In genomic region chr5:36641416-36641815, GRCh38 we compare ENCODE assay signal across 28 cellular contexts. TPM values are rescaled to one million over a fixed set of nuclear protein-coding genes. Genes with fewer than 3 reads are reported as not detected.
"Had no signal": no experiment of that assay in that cellular context is flagged by ENCODE, and none has a peak within 500 bp of the region (broad histone marks: within the 10 kb centered on the region; RNA-seq: fewer than 3 reads in every experiment).

No MANE protein-coding gene starts in this region.

- ATAC-seq: activated CD4-positive, CD25-positive, alpha-beta regulatory T cell treated with anti-CD3 and anti-CD28 coated beads, Interleukin-2, amount 50 U/mL, for 24 hours; activated CD8-positive, alpha-beta T cell treated with anti-CD3 and anti-CD28 coated beads for 36 hours; activated T-cell treated with anti-CD3 and anti-CD28 coated beads, Interleukin-2, amount 50 U/mL, for 72 hours; K562; Panc1; Right ventricle myocardium inferior; SK-N-SH treated with all-trans-retinoic acid at 6 μM for 48 hours had no signal

- H3K4me1 Mint-ChIP-seq: activated naive CD4-positive, alpha-beta T cell treated with anti-CD3 and anti-CD28 coated beads, Interleukin-2, amount 10 ng/mL, durations not matched to agents 7 days and 5 days; activated naive CD8-positive, alpha-beta T cell treated with anti-CD3 and anti-CD28 coated beads for 36 hours; central memory CD8-positive, alpha-beta T cell had no signal

- H3K4me3 ChIP-seq: K562 had no signal

- H3K36me3 Mint-ChIP-seq: activated naive CD4-positive, alpha-beta T cell treated with anti-CD3 and anti-CD28 coated beads, Interleukin-2, amount 10 ng/mL, durations not matched to agents 7 days and 5 days; activated naive CD8-positive, alpha-beta T cell treated with anti-CD3 and anti-CD28 coated beads for 36 hours had no signal

- H3K27me3 Mint-ChIP-seq: activated naive CD4-positive, alpha-beta T cell treated with anti-CD3 and anti-CD28 coated beads, Interleukin-2, amount 10 ng/mL, durations not matched to agents 7 days and 5 days had no signal

- H3K4me3 Mint-ChIP-seq: activated CD8-positive, alpha-beta T cell treated with anti-CD3 and anti-CD28 coated beads for 36 hours; activated naive CD4-positive, alpha-beta T cell treated with anti-CD3 and anti-CD28 coated beads, Interleukin-2, amount 10 ng/mL, durations not matched to agents 7 days and 5 days; activated naive CD8-positive, alpha-beta T cell treated with anti-CD3 and anti-CD28 coated beads for 36 hours; activated T-cell treated with anti-CD3 and anti-CD28 coated beads, Interleukin-2, amount 50 U/mL, for 72 hours; central memory CD8-positive, alpha-beta T cell; T-helper 1 cell treated with Interleukin-12 subunit alpha and Interleukin-12 subunit beta and Interleukin-4 antibody, amounts not matched to agents 30 μg/mL and 1 μg/mL, for 36 hours had no signal

- H3K27ac Mint-ChIP-seq: activated CD8-positive, alpha-beta T cell treated with anti-CD3 and anti-CD28 coated beads for 36 hours; activated naive CD4-positive, alpha-beta T cell treated with anti-CD3 and anti-CD28 coated beads, Interleukin-2, amount 10 ng/mL, durations not matched to agents 7 days and 5 days; activated naive CD8-positive, alpha-beta T cell treated with anti-CD3 and anti-CD28 coated beads for 36 hours; activated T-cell treated with anti-CD3 and anti-CD28 coated beads, Interleukin-2, amount 50 U/mL, for 72 hours; activated T-helper 2 cell treated with anti-CD3 and anti-CD28 coated beads, Interferon-gamma antibody, Interleukin-2, Interleukin-4, amounts not matched to agents 10 μg/mL and 5 μg/mL and 100 μg/mL, durations not matched to agents 14 hours and 24 hours and 36 hours; T-helper 1 cell treated with Interleukin-12 subunit alpha and Interleukin-12 subunit beta and Interleukin-4 antibody, amounts not matched to agents 30 μg/mL and 1 μg/mL, for 36 hours had no signal

- DNase-seq: activated CD4-positive, alpha-beta T cell treated with anti-CD3 and anti-CD28 coated beads for 4 hours; activated CD8-positive, alpha-beta memory T cell treated with anti-CD3 and anti-CD28 coated beads, Interleukin-2, amount 50 U/mL, for 4 hours; activated CD8-positive, alpha-beta T cell treated with anti-CD3 and anti-CD28 coated beads for 36 hours; activated gamma-delta T cell treated with Interleukin-2 at 50 U/mL for 16 hours; activated naive CD4-positive, alpha-beta T cell treated with anti-CD3 and anti-CD28 coated beads, Interleukin-2, amount 10 ng/mL, durations not matched to agents 7 days and 5 days; activated naive CD8-positive, alpha-beta T cell treated with anti-CD3 and anti-CD28 coated beads for 36 hours; activated T-cell treated with anti-CD3 and anti-CD28 coated beads, Interleukin-2, amount 50 U/mL, for 72 hours; anterior cingulate cortex; Karpas-422; NCI-H1048; NCI-H146; NCI-H187 treated with DMSO at 0.1 percent for 48 hours; NCI-H2171; NCI-H345; NCI-H510A; NCI-H526 treated with DMSO at 0.1 percent for 48 hours; NCI-H82; RPMI8226; SW 1271 had no signal

- H3K9me3 Mint-ChIP-seq: activated CD8-positive, alpha-beta T cell treated with anti-CD3 and anti-CD28 coated beads for 36 hours; activated naive CD4-positive, alpha-beta T cell treated with anti-CD3 and anti-CD28 coated beads, Interleukin-2, amount 10 ng/mL, durations not matched to agents 7 days and 5 days; activated naive CD8-positive, alpha-beta T cell treated with anti-CD3 and anti-CD28 coated beads for 36 hours; activated T-cell treated with anti-CD3 and anti-CD28 coated beads, Interleukin-2, amount 50 U/mL, for 72 hours; activated T-helper 2 cell treated with anti-CD3 and anti-CD28 coated beads, Interferon-gamma antibody, Interleukin-2, Interleukin-4, amounts not matched to agents 10 μg/mL and 5 μg/mL and 100 μg/mL, durations not matched to agents 14 hours and 24 hours and 36 hours; central memory CD8-positive, alpha-beta T cell; T-helper 1 cell treated with Interleukin-12 subunit alpha and Interleukin-12 subunit beta and Interleukin-4 antibody, amounts not matched to agents 30 μg/mL and 1 μg/mL, for 36 hours had no signal

RNA-seq across cellular contexts. Expression of gene SLC1A3, which starts 35.0 kb away (rescaled TPM):
- total RNA-seq: activated T-helper 2 cell treated with anti-CD3 and anti-CD28 coated beads, Interferon-gamma antibody, Interleukin-2, Interleukin-4, amounts not matched to agents 10 μg/mL and 5 μg/mL and 100 μg/mL, durations not matched to agents 14 hours and 24 hours and 36 hours; OCI-LY7 had no signal
- polyA plus RNA-seq: K562 had no signal
